In the genomic region with DNA sequence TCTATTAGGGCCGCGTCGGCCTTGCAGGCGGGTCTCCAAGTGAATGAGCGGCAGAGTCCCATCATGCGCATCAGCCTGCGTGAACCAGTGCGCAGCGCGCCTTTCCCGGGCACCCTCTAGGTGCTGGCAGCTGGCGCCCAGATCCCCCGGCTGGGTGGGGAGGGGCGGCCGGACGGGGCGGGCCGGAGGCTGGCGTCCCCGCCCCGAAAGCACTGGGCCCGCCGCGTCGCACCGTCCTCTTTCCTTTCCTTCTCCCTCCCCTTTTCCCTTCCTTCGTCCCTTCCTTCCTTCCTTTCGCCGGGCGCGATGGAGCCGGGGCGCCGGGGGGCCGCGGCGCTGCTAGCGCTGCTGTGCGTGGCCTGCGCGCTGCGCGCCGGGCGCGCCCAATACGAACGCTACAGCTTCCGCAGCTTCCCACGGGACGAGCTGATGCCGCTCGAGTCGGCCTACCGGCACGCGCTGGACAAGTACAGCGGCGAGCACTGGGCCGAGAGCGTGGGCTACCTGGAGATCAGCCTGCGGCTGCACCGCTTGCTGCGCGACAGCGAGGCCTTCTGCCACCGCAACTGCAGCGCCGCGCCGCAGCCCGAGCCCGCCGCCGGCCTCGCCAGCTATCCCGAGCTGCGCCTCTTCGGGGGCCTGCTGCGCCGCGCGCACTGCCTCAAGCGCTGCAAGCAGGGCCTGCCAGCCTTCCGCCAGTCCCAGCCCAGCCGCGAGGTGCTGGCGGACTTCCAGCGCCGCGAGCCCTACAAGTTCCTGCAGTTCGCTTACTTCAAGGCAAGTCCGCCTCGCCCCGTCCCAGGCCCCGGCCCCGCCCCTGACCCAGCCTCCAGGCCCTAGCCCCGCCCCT, we compare ENCODE assay signal across 1 cellular context.
A peak's percentile ranks its signal among the peaks of the same experiment; 100 is the strongest.
TF ChIP-seq lines count a peak whose summit lies in the region.

A gene (plus strand): TSS at position 243 of the 850 bp plus-strand sequence. CDS start 64 bp downstream, at position 307.

TF ChIP-seq in K562, 482 proteins besides CTCF, POLR2A, EP300 and RAD21 (continued from another document and continues in another):
- TF ChIP-seq, protein P1, sequence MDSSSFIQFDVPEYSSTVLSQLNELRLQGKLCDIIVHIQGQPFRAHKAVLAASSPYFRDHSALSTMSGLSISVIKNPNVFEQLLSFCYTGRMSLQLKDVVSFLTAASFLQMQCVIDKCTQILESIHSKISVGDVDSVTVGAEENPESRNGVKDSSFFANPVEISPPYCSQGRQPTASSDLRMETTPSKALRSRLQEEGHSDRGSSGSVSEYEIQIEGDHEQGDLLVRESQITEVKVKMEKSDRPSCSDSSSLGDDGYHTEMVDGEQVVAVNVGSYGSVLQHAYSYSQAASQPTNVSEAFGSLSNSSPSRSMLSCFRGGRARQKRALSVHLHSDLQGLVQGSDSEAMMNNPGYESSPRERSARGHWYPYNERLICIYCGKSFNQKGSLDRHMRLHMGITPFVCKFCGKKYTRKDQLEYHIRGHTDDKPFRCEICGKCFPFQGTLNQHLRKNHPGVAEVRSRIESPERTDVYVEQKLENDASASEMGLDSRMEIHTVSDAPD (CRISPR knock-in tag; IDR thresholded peaks at IDR 0.05) = no peak
- peak; percentile 41 for TF ChIP-seq KDM5B (IDR thresholded peaks at IDR 0.05; ENCODE audit: insufficient replicate concordance, low read depth, low read length)
- TF ChIP-seq BRD9 (IDR thresholded peaks at IDR 0.05; ENCODE audit: low read depth, partially characterized antibody) = no peak
- TF ChIP-seq CEBPG (CRISPR knock-in tag; IDR thresholded peaks at IDR 0.05) = no peak
- TF ChIP-seq CEBPG (tag; conservative IDR thresholded peaks at IDR 0.05 in 1 of 2, IDR thresholded peaks at IDR 0.05 in 1 of 2) = no peak
- no peak for TF ChIP-seq TBL1XR1 (IDR thresholded peaks at IDR 0.05; ENCODE audit: low read length in 2 of 2)
- no peak for TF ChIP-seq CBX2 (IDR thresholded peaks at IDR 0.05; ENCODE audit: insufficient read depth, low read length, poor library complexity, severe bottlenecking)
- TF ChIP-seq POLR2H (tag; IDR thresholded peaks at IDR 0.05; ENCODE audit: low read depth) = no peak
- TF ChIP-seq ZNF316 (IDR thresholded peaks at IDR 0.05) = no peak
- no peak for TF ChIP-seq IRF2 (CRISPR knock-in tag; IDR thresholded peaks at IDR 0.05)
- peak; percentile 43 for TF ChIP-seq U2AF1 (optimal IDR thresholded peaks at IDR 0.05; ENCODE audit: low read depth, low read length)
- no peak for TF ChIP-seq NUFIP1 (IDR thresholded peaks at IDR 0.05; ENCODE audit: partially characterized antibody)
- no peak for TF ChIP-seq POLR3A (IDR thresholded peaks at IDR 0.05; ENCODE audit: borderline replicate concordance, extremely low read depth, insufficient read depth, insufficient read length)
- TF ChIP-seq, protein P2, sequence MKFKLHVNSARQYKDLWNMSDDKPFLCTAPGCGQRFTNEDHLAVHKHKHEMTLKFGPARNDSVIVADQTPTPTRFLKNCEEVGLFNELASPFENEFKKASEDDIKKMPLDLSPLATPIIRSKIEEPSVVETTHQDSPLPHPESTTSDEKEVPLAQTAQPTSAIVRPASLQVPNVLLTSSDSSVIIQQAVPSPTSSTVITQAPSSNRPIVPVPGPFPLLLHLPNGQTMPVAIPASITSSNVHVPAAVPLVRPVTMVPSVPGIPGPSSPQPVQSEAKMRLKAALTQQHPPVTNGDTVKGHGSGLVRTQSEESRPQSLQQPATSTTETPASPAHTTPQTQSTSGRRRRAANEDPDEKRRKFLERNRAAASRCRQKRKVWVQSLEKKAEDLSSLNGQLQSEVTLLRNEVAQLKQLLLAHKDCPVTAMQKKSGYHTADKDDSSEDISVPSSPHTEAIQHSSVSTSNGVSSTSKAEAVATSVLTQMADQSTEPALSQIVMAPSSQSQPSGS (CRISPR knock-in tag; IDR thresholded peaks at IDR 0.05) = peak; percentile 46; the same call in 1 of the 2 replicates
- TF ChIP-seq, protein P3, sequence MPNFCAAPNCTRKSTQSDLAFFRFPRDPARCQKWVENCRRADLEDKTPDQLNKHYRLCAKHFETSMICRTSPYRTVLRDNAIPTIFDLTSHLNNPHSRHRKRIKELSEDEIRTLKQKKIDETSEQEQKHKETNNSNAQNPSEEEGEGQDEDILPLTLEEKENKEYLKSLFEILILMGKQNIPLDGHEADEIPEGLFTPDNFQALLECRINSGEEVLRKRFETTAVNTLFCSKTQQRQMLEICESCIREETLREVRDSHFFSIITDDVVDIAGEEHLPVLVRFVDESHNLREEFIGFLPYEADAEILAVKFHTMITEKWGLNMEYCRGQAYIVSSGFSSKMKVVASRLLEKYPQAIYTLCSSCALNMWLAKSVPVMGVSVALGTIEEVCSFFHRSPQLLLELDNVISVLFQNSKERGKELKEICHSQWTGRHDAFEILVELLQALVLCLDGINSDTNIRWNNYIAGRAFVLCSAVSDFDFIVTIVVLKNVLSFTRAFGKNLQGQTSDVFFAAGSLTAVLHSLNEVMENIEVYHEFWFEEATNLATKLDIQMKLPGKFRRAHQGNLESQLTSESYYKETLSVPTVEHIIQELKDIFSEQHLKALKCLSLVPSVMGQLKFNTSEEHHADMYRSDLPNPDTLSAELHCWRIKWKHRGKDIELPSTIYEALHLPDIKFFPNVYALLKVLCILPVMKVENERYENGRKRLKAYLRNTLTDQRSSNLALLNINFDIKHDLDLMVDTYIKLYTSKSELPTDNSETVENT (CRISPR knock-in tag; IDR thresholded peaks at IDR 0.05) = peak; percentile 94
- TF ChIP-seq SMAD3 (CRISPR knock-in tag; conservative IDR thresholded peaks at IDR 0.05) = peak; percentile 70; the same call in 1 of the 2 replicates
- TF ChIP-seq, protein P4, sequence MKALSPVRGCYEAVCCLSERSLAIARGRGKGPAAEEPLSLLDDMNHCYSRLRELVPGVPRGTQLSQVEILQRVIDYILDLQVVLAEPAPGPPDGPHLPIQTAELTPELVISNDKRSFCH (CRISPR knock-in tag; IDR thresholded peaks at IDR 0.05) = no peak
- TF ChIP-seq, protein P4 (tag; IDR thresholded peaks at IDR 0.05) = peak; percentile 93
- no peak for TF ChIP-seq SP1 (CRISPR knock-in tag; IDR thresholded peaks at IDR 0.05)
- no peak for TF ChIP-seq CC2D1A (IDR thresholded peaks at IDR 0.05)
- TF ChIP-seq HMG20B (CRISPR knock-in tag; IDR thresholded peaks at IDR 0.05) = no peak
- TF ChIP-seq, protein P5, sequence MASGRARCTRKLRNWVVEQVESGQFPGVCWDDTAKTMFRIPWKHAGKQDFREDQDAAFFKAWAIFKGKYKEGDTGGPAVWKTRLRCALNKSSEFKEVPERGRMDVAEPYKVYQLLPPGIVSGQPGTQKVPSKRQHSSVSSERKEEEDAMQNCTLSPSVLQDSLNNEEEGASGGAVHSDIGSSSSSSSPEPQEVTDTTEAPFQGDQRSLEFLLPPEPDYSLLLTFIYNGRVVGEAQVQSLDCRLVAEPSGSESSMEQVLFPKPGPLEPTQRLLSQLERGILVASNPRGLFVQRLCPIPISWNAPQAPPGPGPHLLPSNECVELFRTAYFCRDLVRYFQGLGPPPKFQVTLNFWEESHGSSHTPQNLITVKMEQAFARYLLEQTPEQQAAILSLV (tag; IDR thresholded peaks at IDR 0.05) = no peak
- TF ChIP-seq SAFB (IDR thresholded peaks at IDR 0.05; ENCODE audit: borderline replicate concordance, low read depth, low read length) = no peak
- TF ChIP-seq ZKSCAN3 (CRISPR knock-in tag; IDR thresholded peaks at IDR 0.05) = no peak
- TF ChIP-seq, protein P6, sequence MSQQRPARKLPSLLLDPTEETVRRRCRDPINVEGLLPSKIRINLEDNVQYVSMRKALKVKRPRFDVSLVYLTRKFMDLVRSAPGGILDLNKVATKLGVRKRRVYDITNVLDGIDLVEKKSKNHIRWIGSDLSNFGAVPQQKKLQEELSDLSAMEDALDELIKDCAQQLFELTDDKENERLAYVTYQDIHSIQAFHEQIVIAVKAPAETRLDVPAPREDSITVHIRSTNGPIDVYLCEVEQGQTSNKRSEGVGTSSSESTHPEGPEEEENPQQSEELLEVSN (IDR thresholded peaks at IDR 0.05; ENCODE audit: borderline replicate concordance in 1 of 2, extremely low read depth in 1 of 2, insufficient read depth in 1 of 2, insufficient read length in 1 of 2, low read depth in 1 of 2, low read length in 1 of 2, poor library complexity in 1 of 2, severe bottlenecking in 1 of 2) = peak; percentile 70
- TF ChIP-seq TRIM28 (IDR thresholded peaks at IDR 0.05) = no peak; the same call in 1 of the 2 replicates
- TF ChIP-seq ZNF143 (CRISPR knock-in tag; IDR thresholded peaks at IDR 0.05) = no peak; the same call in 1 of the 2 replicates
- TF ChIP-seq ZNF76 (CRISPR knock-in tag; IDR thresholded peaks at IDR 0.05; ENCODE audit: borderline replicate concordance) = peak; percentile 48; the same call in 1 of the 2 replicates
- TF ChIP-seq FOS (IDR thresholded peaks at IDR 0.05; ENCODE audit: extremely low read depth, insufficient read length) = no peak
- TF ChIP-seq EHMT2 (IDR thresholded peaks at IDR 0.05) = no peak
- TF ChIP-seq TGIF2 (CRISPR knock-in tag; IDR thresholded peaks at IDR 0.05) = no peak
- no peak for TF ChIP-seq MIER1 (IDR thresholded peaks at IDR 0.05; ENCODE audit: low read depth)
- TF ChIP-seq MTF1 (CRISPR knock-in tag; IDR thresholded peaks at IDR 0.05; ENCODE audit: borderline replicate concordance) = no peak
- peak; percentile 45; the same call in 1 of the 2 replicates for TF ChIP-seq ZNF311 (CRISPR knock-in tag; IDR thresholded peaks at IDR 0.05)
- TF ChIP-seq, protein P7, sequence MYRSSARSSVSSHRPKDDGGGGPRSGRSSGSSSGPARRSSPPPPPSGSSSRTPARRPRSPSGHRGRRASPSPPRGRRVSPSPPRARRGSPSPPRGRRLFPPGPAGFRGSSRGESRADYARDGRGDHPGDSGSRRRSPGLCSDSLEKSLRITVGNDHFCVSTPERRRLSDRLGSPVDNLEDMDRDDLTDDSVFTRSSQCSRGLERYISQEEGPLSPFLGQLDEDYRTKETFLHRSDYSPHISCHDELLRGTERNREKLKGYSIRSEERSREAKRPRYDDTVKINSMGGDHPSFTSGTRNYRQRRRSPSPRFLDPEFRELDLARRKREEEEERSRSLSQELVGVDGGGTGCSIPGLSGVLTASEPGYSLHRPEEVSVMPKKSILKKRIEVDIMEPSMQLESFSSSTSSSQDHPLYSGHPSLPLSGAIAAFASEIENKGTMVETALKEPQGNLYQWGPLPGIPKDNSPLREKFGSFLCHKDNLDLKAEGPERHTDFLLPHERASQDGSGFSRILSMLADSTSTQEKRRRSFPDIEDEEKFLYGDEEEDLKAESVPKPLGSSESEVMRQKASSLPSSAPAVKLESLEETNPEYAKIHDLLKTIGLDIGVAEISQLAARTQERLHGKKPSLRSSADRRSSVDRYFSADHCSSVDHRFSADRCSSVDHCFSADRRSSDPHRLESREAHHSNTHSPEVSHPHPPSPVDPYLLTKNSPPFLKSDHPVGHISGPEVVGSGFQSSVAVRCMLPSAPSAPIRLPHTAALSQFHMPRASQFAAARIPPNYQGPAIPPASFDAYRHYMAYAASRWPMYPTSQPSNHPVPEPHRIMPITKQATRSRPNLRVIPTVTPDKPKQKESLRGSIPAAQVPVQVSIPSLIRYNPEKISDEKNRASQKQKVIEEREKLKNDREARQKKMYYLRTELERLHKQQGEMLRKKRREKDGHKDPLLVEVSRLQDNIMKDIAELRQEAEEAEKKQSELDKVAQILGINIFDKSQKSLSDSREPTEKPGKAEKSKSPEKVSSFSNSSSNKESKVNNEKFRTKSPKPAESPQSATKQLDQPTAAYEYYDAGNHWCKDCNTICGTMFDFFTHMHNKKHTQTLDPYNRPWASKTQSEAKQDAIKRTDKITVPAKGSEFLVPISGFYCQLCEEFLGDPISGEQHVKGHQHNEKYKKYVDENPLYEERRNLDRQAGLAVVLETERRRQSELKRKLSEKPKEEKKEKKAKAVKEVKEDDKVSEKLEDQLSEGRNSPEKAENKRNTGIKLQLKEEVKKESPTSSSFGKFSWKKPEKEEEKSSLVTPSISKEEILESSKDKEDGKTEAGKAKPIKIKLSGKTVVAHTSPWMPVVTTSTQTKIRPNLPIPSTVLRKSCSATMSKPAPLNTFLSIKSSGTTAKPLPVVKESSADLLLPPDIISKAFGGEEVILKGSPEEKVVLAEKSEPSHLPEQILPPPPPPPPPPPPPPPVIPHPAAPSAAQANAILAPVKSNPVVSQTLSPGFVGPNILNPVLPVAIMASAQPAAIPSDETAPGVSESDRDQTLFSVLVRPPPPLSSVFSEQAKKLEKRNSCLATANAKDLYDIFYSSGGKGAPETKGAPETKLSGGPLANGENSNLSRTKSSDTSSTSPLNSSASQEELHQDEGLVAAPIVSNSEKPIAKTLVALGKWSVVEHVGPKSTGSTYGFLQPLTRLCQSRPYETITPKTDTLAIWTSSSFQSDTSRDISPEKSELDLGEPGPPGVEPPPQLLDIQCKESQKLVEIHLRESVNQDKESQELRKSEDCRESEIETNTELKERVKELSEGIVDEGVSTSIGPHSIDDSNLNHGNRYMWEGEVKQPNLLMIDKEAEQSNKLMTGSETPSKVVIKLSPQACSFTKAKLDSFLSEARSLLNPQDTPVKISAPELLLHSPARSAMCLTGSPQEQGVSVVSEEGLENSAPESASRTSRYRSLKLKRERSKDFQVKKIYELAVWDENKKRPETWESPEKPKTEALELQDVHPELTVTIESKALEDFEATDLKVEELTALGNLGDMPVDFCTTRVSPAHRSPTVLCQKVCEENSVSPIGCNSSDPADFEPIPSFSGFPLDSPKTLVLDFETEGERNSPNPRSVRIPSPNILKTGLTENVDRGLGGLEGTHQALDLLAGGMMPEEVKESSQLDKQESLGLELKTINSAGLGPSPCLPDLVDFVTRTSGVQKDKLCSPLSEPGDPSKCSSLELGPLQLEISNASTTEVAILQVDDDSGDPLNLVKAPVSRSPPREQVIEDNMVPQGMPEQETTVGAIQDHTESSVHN (IDR thresholded peaks at IDR 0.05; ENCODE audit: borderline replicate concordance in 1 of 2, low read depth in 1 of 2) = no peak
- TF ChIP-seq ETV6 (IDR thresholded peaks at IDR 0.05; ENCODE audit: borderline replicate concordance in 1 of 2, low read depth in 2 of 2, low read length in 1 of 2) = no peak
- TF ChIP-seq ETV6 (CRISPR knock-in tag; IDR thresholded peaks at IDR 0.05; ENCODE audit: borderline replicate concordance) = 0 out of 2 replicates have a peak, but pooled peaks have one; percentile 84
- no peak for TF ChIP-seq WHSC1 (IDR thresholded peaks at IDR 0.05; ENCODE audit: low read length)
- TF ChIP-seq ZNF551 (CRISPR knock-in tag; IDR thresholded peaks at IDR 0.05) = no peak
- TF ChIP-seq, protein P8, sequence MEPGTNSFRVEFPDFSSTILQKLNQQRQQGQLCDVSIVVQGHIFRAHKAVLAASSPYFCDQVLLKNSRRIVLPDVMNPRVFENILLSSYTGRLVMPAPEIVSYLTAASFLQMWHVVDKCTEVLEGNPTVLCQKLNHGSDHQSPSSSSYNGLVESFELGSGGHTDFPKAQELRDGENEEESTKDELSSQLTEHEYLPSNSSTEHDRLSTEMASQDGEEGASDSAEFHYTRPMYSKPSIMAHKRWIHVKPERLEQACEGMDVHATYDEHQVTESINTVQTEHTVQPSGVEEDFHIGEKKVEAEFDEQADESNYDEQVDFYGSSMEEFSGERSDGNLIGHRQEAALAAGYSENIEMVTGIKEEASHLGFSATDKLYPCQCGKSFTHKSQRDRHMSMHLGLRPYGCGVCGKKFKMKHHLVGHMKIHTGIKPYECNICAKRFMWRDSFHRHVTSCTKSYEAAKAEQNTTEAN (CRISPR knock-in tag; IDR thresholded peaks at IDR 0.05) = peak; percentile 66; the same call in 1 of the 2 replicates
